In the genomic region with DNA sequence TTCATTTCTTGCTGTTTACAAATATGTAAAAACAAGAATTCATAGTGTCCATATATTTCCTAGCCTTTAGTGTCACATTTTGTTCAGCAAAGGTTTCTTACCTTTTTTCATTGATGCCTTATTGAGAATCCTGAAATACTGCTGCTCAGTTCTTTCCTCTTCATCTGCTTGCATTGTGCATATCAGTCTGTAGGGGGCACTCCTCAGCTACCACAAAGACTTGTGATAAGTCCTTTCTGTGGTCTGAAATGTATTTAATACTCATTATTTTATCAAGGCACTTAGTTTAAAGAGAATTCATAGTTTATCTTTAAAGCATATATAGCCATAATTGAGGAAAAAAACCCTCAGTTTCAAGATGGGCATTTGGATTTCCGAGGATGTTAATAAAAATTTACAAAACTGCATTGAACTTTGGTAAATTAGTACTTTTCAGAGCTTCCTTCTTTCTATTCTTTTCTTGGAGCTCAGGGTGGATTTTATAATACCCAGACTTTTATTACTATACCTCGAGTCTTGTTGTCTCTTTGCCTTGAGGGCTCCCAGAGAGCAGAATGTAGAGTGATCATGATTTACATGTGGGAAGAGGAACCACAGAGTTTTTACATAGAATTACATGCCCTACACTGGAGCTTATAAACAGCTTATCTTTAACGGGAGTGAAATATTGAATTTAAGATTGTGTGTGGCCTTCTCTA, we compare ENCODE assay signal across 1 cellular context.
TF ChIP-seq lines count a peak whose summit lies in the region.

No MANE protein-coding gene starts in this region.

TF ChIP-seq in GM23338, 12 proteins besides CTCF, POLR2A, EP300 and RAD21 (continued from another document):
- TF ChIP-seq, protein P1, sequence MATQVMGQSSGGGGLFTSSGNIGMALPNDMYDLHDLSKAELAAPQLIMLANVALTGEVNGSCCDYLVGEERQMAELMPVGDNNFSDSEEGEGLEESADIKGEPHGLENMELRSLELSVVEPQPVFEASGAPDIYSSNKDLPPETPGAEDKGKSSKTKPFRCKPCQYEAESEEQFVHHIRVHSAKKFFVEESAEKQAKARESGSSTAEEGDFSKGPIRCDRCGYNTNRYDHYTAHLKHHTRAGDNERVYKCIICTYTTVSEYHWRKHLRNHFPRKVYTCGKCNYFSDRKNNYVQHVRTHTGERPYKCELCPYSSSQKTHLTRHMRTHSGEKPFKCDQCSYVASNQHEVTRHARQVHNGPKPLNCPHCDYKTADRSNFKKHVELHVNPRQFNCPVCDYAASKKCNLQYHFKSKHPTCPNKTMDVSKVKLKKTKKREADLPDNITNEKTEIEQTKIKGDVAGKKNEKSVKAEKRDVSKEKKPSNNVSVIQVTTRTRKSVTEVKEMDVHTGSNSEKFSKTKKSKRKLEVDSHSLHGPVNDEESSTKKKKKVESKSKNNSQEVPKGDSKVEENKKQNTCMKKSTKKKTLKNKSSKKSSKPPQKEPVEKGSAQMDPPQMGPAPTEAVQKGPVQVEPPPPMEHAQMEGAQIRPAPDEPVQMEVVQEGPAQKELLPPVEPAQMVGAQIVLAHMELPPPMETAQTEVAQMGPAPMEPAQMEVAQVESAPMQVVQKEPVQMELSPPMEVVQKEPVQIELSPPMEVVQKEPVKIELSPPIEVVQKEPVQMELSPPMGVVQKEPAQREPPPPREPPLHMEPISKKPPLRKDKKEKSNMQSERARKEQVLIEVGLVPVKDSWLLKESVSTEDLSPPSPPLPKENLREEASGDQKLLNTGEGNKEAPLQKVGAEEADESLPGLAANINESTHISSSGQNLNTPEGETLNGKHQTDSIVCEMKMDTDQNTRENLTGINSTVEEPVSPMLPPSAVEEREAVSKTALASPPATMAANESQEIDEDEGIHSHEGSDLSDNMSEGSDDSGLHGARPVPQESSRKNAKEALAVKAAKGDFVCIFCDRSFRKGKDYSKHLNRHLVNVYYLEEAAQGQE (IDR thresholded peaks at IDR 0.05; ENCODE audit: unreplicated experiment), result no peak
- TF ChIP-seq ZNF114 (CRISPR knock-in tag; IDR thresholded peaks at IDR 0.05), result no peak
- TF ChIP-seq, protein P2, sequence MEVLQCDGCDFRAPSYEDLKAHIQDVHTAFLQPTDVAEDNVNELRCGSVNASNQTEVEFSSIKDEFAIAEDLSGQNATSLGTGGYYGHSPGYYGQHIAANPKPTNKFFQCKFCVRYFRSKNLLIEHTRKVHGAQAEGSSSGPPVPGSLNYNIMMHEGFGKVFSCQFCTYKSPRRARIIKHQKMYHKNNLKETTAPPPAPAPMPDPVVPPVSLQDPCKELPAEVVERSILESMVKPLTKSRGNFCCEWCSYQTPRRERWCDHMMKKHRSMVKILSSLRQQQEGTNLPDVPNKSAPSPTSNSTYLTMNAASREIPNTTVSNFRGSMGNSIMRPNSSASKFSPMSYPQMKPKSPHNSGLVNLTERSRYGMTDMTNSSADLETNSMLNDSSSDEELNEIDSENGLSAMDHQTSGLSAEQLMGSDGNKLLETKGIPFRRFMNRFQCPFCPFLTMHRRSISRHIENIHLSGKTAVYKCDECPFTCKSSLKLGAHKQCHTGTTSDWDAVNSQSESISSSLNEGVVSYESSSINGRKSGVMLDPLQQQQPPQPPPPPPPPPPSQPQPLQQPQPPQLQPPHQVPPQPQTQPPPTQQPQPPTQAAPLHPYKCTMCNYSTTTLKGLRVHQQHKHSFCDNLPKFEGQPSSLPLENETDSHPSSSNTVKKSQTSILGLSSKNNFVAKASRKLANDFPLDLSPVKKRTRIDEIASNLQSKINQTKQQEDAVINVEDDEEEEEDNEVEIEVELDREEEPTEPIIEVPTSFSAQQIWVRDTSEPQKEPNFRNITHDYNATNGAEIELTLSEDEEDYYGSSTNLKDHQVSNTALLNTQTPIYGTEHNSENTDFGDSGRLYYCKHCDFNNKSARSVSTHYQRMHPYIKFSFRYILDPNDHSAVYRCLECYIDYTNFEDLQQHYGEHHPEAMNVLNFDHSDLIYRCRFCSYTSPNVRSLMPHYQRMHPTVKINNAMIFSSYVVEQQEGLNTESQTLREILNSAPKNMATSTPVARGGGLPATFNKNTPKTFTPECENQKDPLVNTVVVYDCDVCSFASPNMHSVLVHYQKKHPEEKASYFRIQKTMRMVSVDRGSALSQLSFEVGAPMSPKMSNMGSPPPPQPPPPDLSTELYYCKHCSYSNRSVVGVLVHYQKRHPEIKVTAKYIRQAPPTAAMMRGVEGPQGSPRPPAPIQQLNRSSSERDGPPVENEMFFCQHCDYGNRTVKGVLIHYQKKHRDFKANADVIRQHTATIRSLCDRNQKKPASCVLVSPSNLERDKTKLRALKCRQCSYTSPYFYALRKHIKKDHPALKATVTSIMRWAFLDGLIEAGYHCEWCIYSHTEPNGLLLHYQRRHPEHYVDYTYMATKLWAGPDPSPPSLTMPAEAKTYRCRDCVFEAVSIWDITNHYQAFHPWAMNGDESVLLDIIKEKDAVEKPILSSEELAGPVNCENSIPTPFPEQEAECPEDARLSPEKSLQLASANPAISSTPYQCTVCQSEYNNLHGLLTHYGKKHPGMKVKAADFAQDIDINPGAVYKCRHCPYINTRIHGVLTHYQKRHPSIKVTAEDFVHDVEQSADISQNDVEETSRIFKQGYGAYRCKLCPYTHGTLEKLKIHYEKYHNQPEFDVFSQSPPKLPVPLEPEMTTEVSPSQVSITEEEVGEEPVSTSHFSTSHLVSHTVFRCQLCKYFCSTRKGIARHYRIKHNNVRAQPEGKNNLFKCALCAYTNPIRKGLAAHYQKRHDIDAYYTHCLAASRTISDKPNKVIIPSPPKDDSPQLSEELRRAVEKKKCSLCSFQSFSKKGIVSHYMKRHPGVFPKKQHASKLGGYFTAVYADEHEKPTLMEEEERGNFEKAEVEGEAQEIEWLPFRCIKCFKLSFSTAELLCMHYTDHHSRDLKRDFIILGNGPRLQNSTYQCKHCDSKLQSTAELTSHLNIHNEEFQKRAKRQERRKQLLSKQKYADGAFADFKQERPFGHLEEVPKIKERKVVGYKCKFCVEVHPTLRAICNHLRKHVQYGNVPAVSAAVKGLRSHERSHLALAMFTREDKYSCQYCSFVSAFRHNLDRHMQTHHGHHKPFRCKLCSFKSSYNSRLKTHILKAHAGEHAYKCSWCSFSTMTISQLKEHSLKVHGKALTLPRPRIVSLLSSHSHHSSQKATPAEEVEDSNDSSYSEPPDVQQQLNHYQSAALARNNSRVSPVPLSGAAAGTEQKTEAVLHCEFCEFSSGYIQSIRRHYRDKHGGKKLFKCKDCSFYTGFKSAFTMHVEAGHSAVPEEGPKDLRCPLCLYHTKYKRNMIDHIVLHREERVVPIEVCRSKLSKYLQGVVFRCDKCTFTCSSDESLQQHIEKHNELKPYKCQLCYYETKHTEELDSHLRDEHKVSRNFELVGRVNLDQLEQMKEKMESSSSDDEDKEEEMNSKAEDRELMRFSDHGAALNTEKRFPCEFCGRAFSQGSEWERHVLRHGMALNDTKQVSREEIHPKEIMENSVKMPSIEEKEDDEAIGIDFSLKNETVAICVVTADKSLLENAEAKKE (CRISPR knock-in tag; IDR thresholded peaks at IDR 0.05), result no peak
- TF ChIP-seq ZNF331 (CRISPR knock-in tag; IDR thresholded peaks at IDR 0.05; ENCODE audit: low read depth), result no peak
- TF ChIP-seq EZH2 (IDR thresholded peaks at IDR 0.05; ENCODE audit: low read depth, unreplicated experiment), result no peak
- TF ChIP-seq STAT1 (IDR thresholded peaks at IDR 0.05; ENCODE audit: unreplicated experiment), result no peak
- TF ChIP-seq POLR2AphosphoS5 (IDR thresholded peaks at IDR 0.05; ENCODE audit: low read depth), result no peak
- no peak for TF ChIP-seq ETS1 (IDR thresholded peaks at IDR 0.05)
- TF ChIP-seq CREB1 (CRISPR knock-in tag; IDR thresholded peaks at IDR 0.05; ENCODE audit: low read depth), result no peak
- no peak for TF ChIP-seq NANOG (IDR thresholded peaks at IDR 0.05; ENCODE audit: borderline replicate concordance)
